13 cellular contexts compared by ENCODE assay signal in genomic region chr15:73695773-73696640, GRCh38. TPM values are rescaled to one million over a fixed set of nuclear protein-coding genes. Genes with fewer than 3 reads are reported as not detected.
DNase-seq lines count a peak whose midpoint lies in the region; ATAC-seq, FAIRE-seq and TF ChIP-seq lines count a peak whose summit lies in the region.
"Had no signal": no experiment of that assay in that cellular context is flagged by ENCODE, and none has a peak within 500 bp of the region (broad histone marks: within the 10 kb centered on the region; RNA-seq: fewer than 3 reads in every experiment).

No MANE protein-coding gene starts in this region.

- in situ Hi-C loops in GM23248 (cut with MboI), result loop anchor here (10.0 kb wide), 1 partner anchor 121 kb away; no protein-coding TSS in a partner anchor

- H3K4me2 ChIP-seq in GM23248 (ENCODE audit: unreplicated experiment) (no peak overlapping the region), endothelial cell of umbilical vein (ENCODE audit: insufficient read depth, low read length) (no peak overlapping the region)

- dilution Hi-C loops in endothelial cell of umbilical vein (cut with MboI; ENCODE audit: extremely low pct_ligation_motif_present, low sequenced_read_pairs), result no loop called here

- peak overlapping the region; percentile 5; the same call in 1 of the 2 replicates for H3K27ac ChIP-seq in GM23248
- peak overlapping the region; percentile 91 for H3K27ac ChIP-seq in RWPE2 (ENCODE audit: poor library complexity, severe bottlenecking)
- H3K27ac ChIP-seq in endothelial cell of umbilical vein (ENCODE audit: insufficient read depth, low read depth, low read length), result peak overlapping the region; percentile 55

- no peak for FAIRE-seq in endothelial cell of umbilical vein (lab: Jason Lieb, UNC)
- FAIRE-seq: frontal cortex, G401.6, kidney had no signal

- POLR2A ChIA-PET in endothelial cell of umbilical vein (lab: Charles Lee), result interaction anchor here (1.1 kb wide), 1 partner anchor 27 kb away, joined by 5 read pairs; no protein-coding TSS in a partner anchor

- peak overlapping the region; percentile 31 for H3K27ac Mint-ChIP-seq in progenitor cell of endocrine pancreas
- H3K27ac Mint-ChIP-seq: activated CD4-positive, alpha-beta T cell treated with anti-CD3 and anti-CD28 coated beads, Interleukin-2, amount 10 ng/mL, durations not matched to agents 7 days and 5 days had no signal

- TF ChIP-seq CTCF in RWPE2 (IDR thresholded peaks at IDR 0.05; ENCODE audit: poor library complexity, severe bottlenecking), result no peak
- no peak for TF ChIP-seq CTCF in endothelial cell of umbilical vein (IDR thresholded peaks at IDR 0.05; ENCODE audit: extremely low read depth in 1 of 2, insufficient read depth in 1 of 2, low read depth in 1 of 2, low read length in 2 of 2)
- no peak for TF ChIP-seq CTCF in progenitor cell of endocrine pancreas (IDR thresholded peaks at IDR 0.05; ENCODE audit: unreplicated experiment)

- H3K79me2 ChIP-seq in GM23248 (ENCODE audit: insufficient read depth), result peaks cover 89% of the 10 kb centered on the region
- peaks cover 13% of the 10 kb centered on the region for H3K79me2 ChIP-seq in endothelial cell of umbilical vein (ENCODE audit: control insufficient read depth, insufficient read depth, low read length)

- H3K4me1 ChIP-seq in GM23248 (ENCODE audit: insufficient read depth), result peaks cover 44% of the 10 kb centered on the region
- peaks cover 29% of the 10 kb centered on the region for H3K4me1 ChIP-seq in RWPE2 (ENCODE audit: insufficient read depth, poor library complexity, severe bottlenecking)
- H3K4me1 ChIP-seq in endothelial cell of umbilical vein (ENCODE audit: control insufficient read depth, extremely low read depth, insufficient read depth, low read length), result peaks cover 21% of the 10 kb centered on the region

- no peak overlapping the region for H3K4me3 Mint-ChIP-seq in progenitor cell of endocrine pancreas (ENCODE audit: low read depth)
- H3K4me3 Mint-ChIP-seq: activated CD4-positive, alpha-beta T cell treated with anti-CD3 and anti-CD28 coated beads, Interleukin-2, amount 10 ng/mL, durations not matched to agents 7 days and 5 days had no signal

- H3K4me1 Mint-ChIP-seq in progenitor cell of endocrine pancreas (ENCODE audit: low read depth), result peaks cover 21% of the 10 kb centered on the region

- no peaks in the 10 kb centered on the region for H3K9me3 Mint-ChIP-seq in progenitor cell of endocrine pancreas (ENCODE audit: low read depth)
- H3K9me3 Mint-ChIP-seq: activated CD4-positive, alpha-beta T cell treated with anti-CD3 and anti-CD28 coated beads, Interleukin-2, amount 10 ng/mL, durations not matched to agents 7 days and 5 days had no signal

- H2AFZ ChIP-seq in GM23248 (no peak overlapping the region), endothelial cell of umbilical vein (ENCODE audit: low read depth, low read length) (no peak overlapping the region)

- ATAC-seq in RWPE2 (ENCODE audit: low read depth), result no peak
- no peak for ATAC-seq in GM21423 (IDR thresholded peaks at IDR 0.05; ENCODE audit: unreplicated experiment)
- ATAC-seq in GM19463 (IDR thresholded peaks at IDR 0.05; ENCODE audit: unreplicated experiment), result no peak
- no peak for ATAC-seq in GM21825 (IDR thresholded peaks at IDR 0.05; ENCODE audit: unreplicated experiment)

- WGBS in GM23248 (ENCODE audit: low coverage in 1 of 2, low lambda C conversion rate in 2 of 2, missing lambda C conversion rate in 2 of 2), 2 experiments, result 47 to 48% methylated on average over 16 of the region's 16 CpGs

- CTCF ChIA-PET in endothelial cell of umbilical vein (lab: Charles Lee), result interaction anchor here (0.8 to 9.0 kb wide), 6 partner anchors 8 to 136 kb away, joined by 3 to 368 read pairs (median 45); partner anchors contain the start of genes CD276 and NPTN

- H3K36me3 ChIP-seq in GM23248 (ENCODE audit: low read depth) (no peaks in the 10 kb centered on the region), RWPE2 (ENCODE audit: low read depth) (peaks cover 39% of the 10 kb centered on the region), endothelial cell of umbilical vein (ENCODE audit: control insufficient read depth in 2 of 2, extremely low read depth in 1 of 2, insufficient read depth in 2 of 2, low read length in 2 of 2) (peaks cover 0 to 2% of the 10 kb centered on the region in 2 experiments)

- peaks cover 4% of the 10 kb centered on the region; the same call in 1 of the 2 replicates for H4K20me1 ChIP-seq in GM23248 (ENCODE audit: insufficient read depth)
- no peaks in the 10 kb centered on the region for H4K20me1 ChIP-seq in endothelial cell of umbilical vein (replicated peaks; ENCODE audit: control insufficient read depth, extremely low read depth, insufficient read depth, low read length)

- no peaks in the 10 kb centered on the region for H3K27me3 ChIP-seq in GM23248 (replicated peaks; ENCODE audit: insufficient read depth)
- H3K27me3 ChIP-seq in RWPE2 (ENCODE audit: insufficient read depth, poor library complexity, severe bottlenecking), result no peaks in the 10 kb centered on the region
- no peaks in the 10 kb centered on the region for H3K27me3 ChIP-seq in endothelial cell of umbilical vein (ENCODE audit: control insufficient read depth in 2 of 2, insufficient read depth in 2 of 2, low read length in 2 of 2)

- BruUV-seq in endothelial cell of umbilical vein (replicated peaks; lab: Mats Ljungman, UMichigan), result no TSS peak

- H3K9ac ChIP-seq in GM23248, result no peak overlapping the region; the same call in 1 of the 2 replicates
- H3K9ac ChIP-seq in endothelial cell of umbilical vein (replicated peaks; ENCODE audit: extremely low read depth, insufficient read depth, low read length), result no peak overlapping the region

- DNase-seq in GM23248 (no peak), RWPE2 (ENCODE audit: low spot score) (no peak), endothelial cell of umbilical vein (ENCODE audit: low read depth, low spot score) (no peak), progenitor cell of endocrine pancreas (ENCODE audit: low spot score, unreplicated experiment) (no peak), GF-D8 (lab: John Stamatoyannopoulos, UW) (no peak)

- no peaks in the 10 kb centered on the region for H3K27me3 Mint-ChIP-seq in progenitor cell of endocrine pancreas

- no peaks in the 10 kb centered on the region for H3K9me1 ChIP-seq in endothelial cell of umbilical vein (replicated peaks; ENCODE audit: control insufficient read depth, extremely low read depth, insufficient read depth, low read length)

- H3K36me3 Mint-ChIP-seq in progenitor cell of endocrine pancreas (ENCODE audit: insufficient read depth), result peaks cover 6% of the 10 kb centered on the region

- H3K9me2 ChIP-seq in GM23248 (ENCODE audit: insufficient read depth), result no peaks in the 10 kb centered on the region

- H3K4me3 ChIP-seq in GM23248 (no peak overlapping the region), RWPE2 (ENCODE audit: severe bottlenecking) (no peak overlapping the region), endothelial cell of umbilical vein (replicated peaks in 1 of 3; ENCODE audit: insufficient read depth in 1 of 3, low read depth in 1 of 3, low read length in 3 of 3) (no peak overlapping the region)
- H3K4me3 ChIP-seq: coronary artery had no signal

- intact Hi-C loops in endothelial cell of umbilical vein (cut with micrococcal nuclease), result no loop called here

- H3K9me3 ChIP-seq in GM23248 (ENCODE audit: low read depth), result no peaks in the 10 kb centered on the region
- no peaks in the 10 kb centered on the region for H3K9me3 ChIP-seq in RWPE2 (ENCODE audit: severe bottlenecking)
- no peaks in the 10 kb centered on the region for H3K9me3 ChIP-seq in endothelial cell of umbilical vein (replicated peaks; ENCODE audit: control insufficient read depth, insufficient read depth, low read length)

- peaks cover 36% of the 10 kb centered on the region for H3F3A ChIP-seq in GM23248 (ENCODE audit: insufficient read depth)

- no peak for TF ChIP-seq POLR2A in endothelial cell of umbilical vein (IDR thresholded peaks at IDR 0.05; ENCODE audit: low read depth, low read length)

TF ChIP-seq in endothelial cell of umbilical vein, 7 proteins besides CTCF, POLR2A, EP300 and RAD21:
- TF ChIP-seq POLR2AphosphoS5 (IDR thresholded peaks at IDR 0.05; ENCODE audit: insufficient read depth, low read depth, low read length), result no peak
- no peak for TF ChIP-seq FOS (IDR thresholded peaks at IDR 0.05; ENCODE audit: borderline replicate concordance, insufficient read depth, low read length)
- no peak for TF ChIP-seq GATA2 (IDR thresholded peaks at IDR 0.05; ENCODE audit: insufficient read depth, insufficient read length, low read depth, low read length)
- TF ChIP-seq MYC (IDR thresholded peaks at IDR 0.05; ENCODE audit: low read depth, low read length), result no peak

RNA-seq across cellular contexts. Expression of gene CD276, which starts 11.8 kb away (rescaled TPM):
- 94.6 and 102 TPM in 2 replicates for total RNA-seq in GM23248 (2014; rRNA removed; shearing (Covaris generic))
- polyA plus RNA-seq in GM23248 (2016; fragmentation: Nextera tagmentation; extraction: Ambion mirVana) (104 TPM in 2 replicates), endothelial cell of umbilical vein (73.6 and 85.4 TPM in 2 replicates)
- total RNA-seq in endothelial cell of umbilical vein (85.6 and 85.7 TPM in 2 replicates), progenitor cell of endocrine pancreas (198 and 207 TPM in 2 replicates)
- 59.3 and 62.7 TPM in 2 replicates for polyA plus RNA-seq in endothelial cell of umbilical vein (2011; cell fraction: cytosol; rRNA removed)
- 57.8 and 59.7 TPM in 2 replicates for polyA plus RNA-seq in endothelial cell of umbilical vein (2011; cell fraction: nucleus; rRNA removed)
- polyA plus RNA-seq in endothelial cell of umbilical vein (2012), result 122 and 135 TPM in 2 replicates
- polyA minus RNA-seq in endothelial cell of umbilical vein, result 84.0 and 87.7 TPM in 2 replicates
- polyA minus RNA-seq in endothelial cell of umbilical vein (2011; cell fraction: cytosol; rRNA and poly(A)+ RNA removed), result 47.2 TPM
- polyA minus RNA-seq in endothelial cell of umbilical vein (2011; cell fraction: nucleus; rRNA and poly(A)+ RNA removed), result 19.2 and 25.1 TPM in 2 replicates

RNA-seq across cellular contexts. Expression of gene INSYN1, which starts 57.1 kb away (rescaled TPM):
- total RNA-seq in GM23248 (2014; rRNA removed; shearing (Covaris generic)), result 8.1 and 10.4 TPM in 2 replicates
- polyA plus RNA-seq in GM23248 (2016; fragmentation: Nextera tagmentation; extraction: Ambion mirVana) (0.10 and 0.11 TPM in 2 replicates), endothelial cell of umbilical vein (0.18 and 0.29 TPM in 2 replicates)
- total RNA-seq in endothelial cell of umbilical vein (0.58 TPM in 1 of 2 replicates, not detected in the other), progenitor cell of endocrine pancreas (3.7 and 4.5 TPM in 2 replicates)
- 0.15 and 0.17 TPM in 2 replicates for polyA plus RNA-seq in endothelial cell of umbilical vein (2011; cell fraction: cytosol; rRNA removed)
- polyA plus RNA-seq in endothelial cell of umbilical vein (2011; cell fraction: nucleus; rRNA removed), result 0.40 and 0.43 TPM in 2 replicates
- polyA plus RNA-seq in endothelial cell of umbilical vein (2012), result 0.11 and 0.95 TPM in 2 replicates
- polyA minus RNA-seq in endothelial cell of umbilical vein, result 0.42 and 0.53 TPM in 2 replicates
- polyA minus RNA-seq in endothelial cell of umbilical vein (2011; cell fraction: cytosol; rRNA and poly(A)+ RNA removed), result not detected
- polyA minus RNA-seq in endothelial cell of umbilical vein (2011; cell fraction: nucleus; rRNA and poly(A)+ RNA removed), result not detected in 2 replicates
- total RNA-seq: activated CD4-positive, alpha-beta T cell treated with anti-CD3 and anti-CD28 coated beads, Interleukin-2, amount 10 ng/mL, durations not matched to agents 7 days and 5 days had no signal

Comparison
In these comparisons a context has a peak if more than half of its experiments do, and no peak if none do; other contexts are left out.
1. H3K27ac ChIP-seq: peak in every context shown above with its lines; median percentile 91 in RWPE2; 55 in endothelial cell of umbilical vein; 5 in GM23248.